In the genomic region with DNA sequence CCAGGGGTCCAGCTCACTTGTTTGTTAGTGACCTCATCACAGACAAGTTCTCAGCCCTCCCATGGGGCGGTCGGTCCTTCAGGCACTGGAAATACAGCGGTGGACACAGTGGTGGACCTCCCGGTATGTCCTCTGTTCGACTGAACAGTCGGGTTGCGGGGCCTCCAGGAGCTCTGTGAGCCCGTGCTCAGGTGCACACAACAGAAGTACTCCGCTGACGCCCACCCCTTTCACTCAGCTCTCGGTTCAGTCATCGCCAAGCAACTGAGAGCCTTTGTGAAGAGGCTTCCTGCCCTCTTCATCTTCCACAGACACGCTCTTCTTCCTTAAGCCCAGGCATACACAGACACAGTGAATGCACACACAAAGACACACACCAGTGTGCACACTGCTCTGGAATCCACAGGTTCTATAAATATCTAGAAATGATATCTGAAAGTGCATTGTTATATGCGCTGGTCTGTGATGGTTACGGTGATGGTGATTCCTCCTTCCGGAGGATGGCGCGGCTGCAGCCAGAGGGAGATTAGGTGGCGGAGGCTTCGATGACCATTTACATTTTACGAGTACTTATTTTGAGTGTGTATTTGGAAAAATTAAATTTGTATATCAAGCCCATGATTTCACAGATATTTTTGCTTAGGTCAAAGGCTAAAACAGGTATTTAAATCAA, we compare ENCODE assay signal across 22 cellular contexts. TPM values are rescaled to one million over a fixed set of nuclear protein-coding genes. Genes with fewer than 3 reads are reported as not detected.
DNase-seq lines count a peak whose midpoint lies in the region; ATAC-seq and TF ChIP-seq lines count a peak whose summit lies in the region.
"Had no signal": no experiment of that assay in that cellular context is flagged by ENCODE, and none has a peak within 500 bp of the region (broad histone marks: within the 10 kb centered on the region; RNA-seq: fewer than 3 reads in every experiment).

No MANE protein-coding gene starts in this region.

- ATAC-seq in sciatic nerve = no peak
- ATAC-seq: GM23338 had no signal

- intact Hi-C loops in sciatic nerve (cut with DNase I) = no loop called here

- H3K27me3 ChIP-seq in Peyer's patch = no peaks in the 10 kb centered on the region
- H3K27me3 ChIP-seq: BE2C had no signal

- no peak overlapping the region for H3K4me3 ChIP-seq in Peyer's patch
- H3K4me3 ChIP-seq: GM23338, K562 had no signal

- no peaks in the 10 kb centered on the region for H3K36me3 ChIP-seq in Peyer's patch
- H3K36me3 ChIP-seq: BE2C had no signal

- H3K27ac ChIP-seq in Peyer's patch = no peak overlapping the region
- H3K27ac ChIP-seq: HL-60, RWPE1 had no signal

- no peak overlapping the region for H3K4me3 Mint-ChIP-seq in glutamatergic neuron (ENCODE audit: unreplicated experiment)
- H3K4me3 Mint-ChIP-seq in immature natural killer cell = no peak overlapping the region
- H3K4me3 Mint-ChIP-seq: CD8-positive, alpha-beta memory T cell; GM23338; HFFc6 had no signal

- no peak for TF ChIP-seq POLR2A in Peyer's patch (IDR thresholded peaks at IDR 0.05)

- H3K9me3 Mint-ChIP-seq in glutamatergic neuron (ENCODE audit: unreplicated experiment) = peaks cover 10% of the 10 kb centered on the region
- no peaks in the 10 kb centered on the region for H3K9me3 Mint-ChIP-seq in immature natural killer cell
- H3K9me3 Mint-ChIP-seq: CD8-positive, alpha-beta memory T cell had no signal

- H3K4me1 Mint-ChIP-seq in glutamatergic neuron (ENCODE audit: low read depth, unreplicated experiment) (peaks cover 12% of the 10 kb centered on the region), immature natural killer cell (no peaks in the 10 kb centered on the region)
- H3K4me1 Mint-ChIP-seq: CD8-positive, alpha-beta memory T cell had no signal

- H3K27ac Mint-ChIP-seq in glutamatergic neuron (ENCODE audit: unreplicated experiment) = peak overlapping the region; percentile 24
- no peak overlapping the region for H3K27ac Mint-ChIP-seq in immature natural killer cell
- H3K27ac Mint-ChIP-seq: CD8-positive, alpha-beta memory T cell; GM23338; HFFc6 had no signal

- H3K36me3 Mint-ChIP-seq in glutamatergic neuron (ENCODE audit: unreplicated experiment) (no peaks in the 10 kb centered on the region), immature natural killer cell (no peaks in the 10 kb centered on the region)
- H3K36me3 Mint-ChIP-seq: CD8-positive, alpha-beta memory T cell had no signal

- DNase-seq in activated naive CD4-positive, alpha-beta T cell treated with anti-CD3 and anti-CD28 coated beads, Interleukin-2, amount 50 U/mL, for 16 hours = peak; percentile 5
- no peak for DNase-seq in activated naive CD4-positive, alpha-beta T cell (lab: John Stamatoyannopoulos, UW)
- DNase-seq in Peyer's patch = peak in 2 of 3 donors; percentile 13 to 32
- DNase-seq in glutamatergic neuron = no peak
- peak; percentile 36 for DNase-seq in sciatic nerve (ENCODE audit: low spot score)
- no peak for DNase-seq in NCI-H128 (lab: John Stamatoyannopoulos, UW; ENCODE audit: unreplicated experiment)
- DNase-seq in immature natural killer cell = no peak
- DNase-seq: ACHN; HFFc6; NCI-H146; NCI-H2081 treated with DMSO at 0.1 percent for 48 hours; NCI-H345; NCI-H69; NK-92 treated with Interleukin-12 subunit alpha and Interleukin-12 subunit beta, amount 100 ng/mL, for 24 hours; OCI-M1 had no signal

- H3K4me1 ChIP-seq in Peyer's patch = peaks cover 0 to 7% (median 1%) of the 10 kb centered on the region in 4 donors

- TF ChIP-seq CTCF in Peyer's patch (IDR thresholded peaks at IDR 0.05) (no peak), glutamatergic neuron (IDR thresholded peaks at IDR 0.05; ENCODE audit: partially characterized antibody, unreplicated experiment) (no peak)

- H3K27me3 Mint-ChIP-seq in glutamatergic neuron (ENCODE audit: unreplicated experiment) (peaks cover 6% of the 10 kb centered on the region), immature natural killer cell (ENCODE audit: low read depth in 3 of 3) (peaks cover 2 to 3% (median 2%) of the 10 kb centered on the region in 3 donors)

- H3K9me3 ChIP-seq in Peyer's patch = no peaks in the 10 kb centered on the region
- H3K9me3 ChIP-seq: BE2C had no signal

RNA-seq across cellular contexts. Expression of a gene that starts 46.8 kb away (rescaled TPM):
- not detected for total RNA-seq in Peyer's patch
- total RNA-seq in glutamatergic neuron (ENCODE audit: unreplicated experiment) = 23.9 TPM
- not detected for total RNA-seq in sciatic nerve
- not detected for polyA plus RNA-seq in immature natural killer cell
- total RNA-seq: CD8-positive, alpha-beta memory T cell; Daoy; HFFc6; K562 had no signal
- polyA plus RNA-seq: CD8-positive, alpha-beta memory T cell; K562 had no signal

Comparison
In these comparisons a context has a peak if more than half of its experiments do, and no peak if none do; other contexts are left out.
1. DNase-seq: peak in activated naive CD4-positive, alpha-beta T cell treated with anti-CD3 and anti-CD28 coated beads, Interleukin-2, amount 50 U/mL, for 16 hours (single experiment), Peyer's patch (2 of 3) and sciatic nerve (single experiment); none in activated naive CD4-positive, alpha-beta T cell (0 of 4), glutamatergic neuron (single experiment), NCI-H128 (single experiment) and immature natural killer cell (0 of 3).
2. RNA of a gene that starts 46.8 kb away (total RNA-seq): 23.9 TPM in glutamatergic neuron (single experiment); not detected in Peyer's patch and not detected in sciatic nerve (single experiment); every median in the first group is over 10 times any median in the second.